Comparison of ENCODE assay signal across 8 cellular contexts in the genomic region with DNA sequence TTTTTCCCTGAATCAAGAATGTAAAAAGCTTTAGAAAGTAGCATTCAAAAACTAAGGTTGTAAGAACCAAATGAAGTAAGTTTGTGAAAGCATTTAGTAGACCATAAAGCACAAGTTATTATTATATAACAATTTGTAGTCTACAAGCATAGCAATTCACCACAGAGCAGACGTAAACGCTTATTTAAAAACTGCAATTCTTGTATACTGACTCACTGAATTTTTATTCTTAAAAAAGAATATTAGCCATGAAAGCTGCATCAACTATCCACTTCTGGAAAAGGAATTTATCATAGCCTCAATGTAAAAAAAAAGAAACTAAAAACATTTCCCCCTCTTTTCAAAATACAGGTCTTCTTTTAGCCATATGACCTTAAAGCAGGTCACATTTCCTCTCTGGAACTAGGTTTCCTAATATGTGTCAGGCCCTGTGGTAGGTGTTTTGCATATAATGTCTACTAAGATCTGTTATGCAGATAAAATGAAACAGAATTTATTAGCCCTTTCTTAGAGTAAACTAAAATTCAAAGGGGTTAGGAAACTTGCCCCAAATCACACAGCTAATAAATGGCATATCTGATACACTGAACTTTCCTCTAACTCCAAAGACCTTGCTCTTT. TPM values are rescaled to one million over a fixed set of nuclear protein-coding genes. Genes with fewer than 3 reads are reported as not detected.
DNase-seq lines count a peak whose midpoint lies in the region; ATAC-seq and TF ChIP-seq lines count a peak whose summit lies in the region.

No MANE protein-coding gene starts in this region.

- no peaks in the 10 kb centered on the region for H3K9me3 ChIP-seq in CD8-positive, alpha-beta T cell (ENCODE audit: low read length)
- H3K9me3 ChIP-seq in HAP-1 (no peaks in the 10 kb centered on the region), T-helper 17 cell (ENCODE audit: control insufficient read depth, low read length, poor library complexity, severe bottlenecking) (no peaks in the 10 kb centered on the region), BE2C (no peaks in the 10 kb centered on the region)

- H3K36me3 ChIP-seq in CD8-positive, alpha-beta T cell (ENCODE audit: insufficient read depth, low read length): no peaks in the 10 kb centered on the region
- H3K36me3 ChIP-seq in HAP-1 (replicated peaks): no peaks in the 10 kb centered on the region
- H3K36me3 ChIP-seq in BE2C: no peaks in the 10 kb centered on the region

- POLR2A ChIA-PET in CD8-positive, alpha-beta T cell (lab: Charles Lee): interaction anchor here (0.5 to 1.2 kb wide), 2 partner anchors 14 to 1571 kb away, joined by 4 read pairs; no protein-coding TSS in a partner anchor

- no peaks in the 10 kb centered on the region for H3K27me3 Mint-ChIP-seq in CD8-positive, alpha-beta T cell (ENCODE audit: low read depth)
- H3K27me3 Mint-ChIP-seq in T-helper 17 cell: peaks cover 8% of the 10 kb centered on the region

- H3K4me1 Mint-ChIP-seq in CD8-positive, alpha-beta T cell (ENCODE audit: low read depth): peaks cover 61% of the 10 kb centered on the region
- H3K4me1 Mint-ChIP-seq in T-helper 17 cell: peaks cover 28% of the 10 kb centered on the region

- no peak overlapping the region for H3K27ac ChIP-seq in CD8-positive, alpha-beta T cell (ENCODE audit: low read depth, low read length)

- in situ Hi-C loops in HAP-1 (cut with MboI; ENCODE audit: low sequenced_read_pairs): no loop called here

- ATAC-seq in CD8-positive, alpha-beta T cell: no peak
- no peak for ATAC-seq in T-helper 17 cell

- intact Hi-C loops in CD8-positive, alpha-beta T cell (cut with DNase I, micrococcal nuclease): loop anchor here (5.0 to 10.0 kb wide), 5 partner anchors 767 to 1232 kb away; partner anchors contain the start of genes UBE2J1 (in 2 of the 2), ANKRD6 (in 1 of the 2), MDN1 (in 1 of the 2) and RRAGD (in 1 of the 2)

- no peaks in the 10 kb centered on the region for H3K9me3 Mint-ChIP-seq in CD8-positive, alpha-beta T cell

- no peak for DNase-seq in CD8-positive, alpha-beta T cell
- DNase-seq in HAP-1 (ENCODE audit: low spot score in 2 of 2) (no peak), T-helper 17 cell (no peak), iris pigment epithelial cell (ENCODE audit: low read depth) (peak; percentile 57), BE2C (no peak), dermis blood vessel endothelial cell (no peak), anterior cingulate cortex (lab: John Stamatoyannopoulos, UW) (no peak), AG08395 (ENCODE audit: low spot score) (no peak)

- H3K4me3 Mint-ChIP-seq in CD8-positive, alpha-beta T cell: peak overlapping the region; percentile 46
- H3K4me3 Mint-ChIP-seq in T-helper 17 cell: peak overlapping the region; percentile 56

- TF ChIP-seq CTCF in CD8-positive, alpha-beta T cell (IDR thresholded peaks at IDR 0.05): no peak
- TF ChIP-seq CTCF in BE2C (IDR thresholded peaks at IDR 0.05; ENCODE audit: low read depth, low read length): no peak

- no peak overlapping the region for H3K27ac Mint-ChIP-seq in CD8-positive, alpha-beta T cell
- H3K27ac Mint-ChIP-seq in T-helper 17 cell: peak overlapping the region; percentile 98

- no peak overlapping the region for H3K4me3 ChIP-seq in CD8-positive, alpha-beta T cell (ENCODE audit: low read depth, low read length)
- peak overlapping the region; percentile 96 for H3K4me3 ChIP-seq in HAP-1
- H3K4me3 ChIP-seq in BE2C (ENCODE audit: low read depth, low read length): no peak overlapping the region; the same call in 1 of the 2 replicates

- peaks cover 39% of the 10 kb centered on the region for H3K4me1 ChIP-seq in CD8-positive, alpha-beta T cell (ENCODE audit: insufficient read depth, low read length)
- H3K4me1 ChIP-seq in HAP-1: peaks cover 30% of the 10 kb centered on the region
- H3K4me1 ChIP-seq in BE2C: no peaks in the 10 kb centered on the region

- no peaks in the 10 kb centered on the region for H3K27me3 ChIP-seq in CD8-positive, alpha-beta T cell (ENCODE audit: insufficient read depth, low read length)
- H3K27me3 ChIP-seq in HAP-1 (ENCODE audit: low read depth) (no peaks in the 10 kb centered on the region), BE2C (no peaks in the 10 kb centered on the region)

- CTCF ChIA-PET in CD8-positive, alpha-beta T cell (lab: Charles Lee): no interaction called here

- H3K36me3 Mint-ChIP-seq in CD8-positive, alpha-beta T cell: peaks cover 9% of the 10 kb centered on the region
- no peaks in the 10 kb centered on the region for H3K36me3 Mint-ChIP-seq in T-helper 17 cell (ENCODE audit: low read depth)

RNA-seq across cellular contexts. Expression of gene MAP3K7, which starts 2.1 kb away (rescaled TPM):
- total RNA-seq in CD8-positive, alpha-beta T cell: 10 to 100 TPM in 1 of 2 experiments, 1 to 10 TPM in 1; 9.7 to 10.1 TPM
- total RNA-seq in T-helper 17 cell (10 to 100 TPM; 16.0 to 16.6 TPM), dermis blood vessel endothelial cell (20.8 and 30.0 TPM in 2 replicates)
- 20.5 TPM for polyA plus RNA-seq in BE2C (2012; ENCODE audit: insufficient read depth, insufficient read length, low read depth)
